Comparison of ENCODE assay signal across 19 cellular contexts in the genomic region with DNA sequence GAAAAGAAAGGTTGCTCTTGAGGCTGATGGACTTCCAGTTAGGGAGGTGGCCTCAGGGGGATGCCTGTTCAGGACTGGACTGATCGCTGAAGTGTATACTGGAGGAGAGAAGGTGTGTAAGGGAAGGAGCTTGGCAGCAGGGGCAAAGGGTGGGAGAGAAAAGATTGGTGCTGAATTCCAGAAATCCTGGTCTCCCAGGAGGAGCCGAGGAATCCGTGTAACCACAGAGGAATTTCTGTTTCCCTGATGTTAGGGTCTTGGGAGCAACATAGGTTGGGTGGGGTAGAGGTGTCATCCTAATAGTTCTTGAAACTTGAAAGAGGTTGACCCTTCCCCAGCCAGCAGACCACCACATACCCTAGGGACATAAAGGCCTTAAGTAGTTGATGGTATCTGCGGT.
"Had no signal": no experiment of that assay in that cellular context is flagged by ENCODE, and none has a peak within 500 bp of the region (broad histone marks: within the 10 kb centered on the region; RNA-seq: fewer than 3 reads in every experiment).

No MANE protein-coding gene starts in this region.

- H3K9ac ChIP-seq: SK-N-SH had no signal

- H3K4me2 ChIP-seq: SK-N-SH had no signal

- H3K27me3 ChIP-seq: MG63 had no signal

- H3K36me3 ChIP-seq: MG63 had no signal

- H3K4me3 ChIP-seq: MG63 had no signal

- H3K27ac ChIP-seq: RWPE1 had no signal

- DNase-seq: Karpas-422, KG1, MG63, NCI-H1092, NCI-H1436, NCI-H187, NCI-H2029, NCI-H2081 treated with DMSO at 0.1 percent for 48 hours, NCI-H2171, NCI-H226, NCI-H446, NCI-H510A, NCI-H524 treated with DMSO at 0.1 percent for 48 hours, NCI-H69, NCI-H774, SHP77, SK-N-SH, SW 1271 had no signal
